ENCODE assay signal across 8 cellular contexts in genomic region chr1:64245495-64245894, GRCh38.
DNase-seq lines count a peak whose midpoint lies in the region; TF ChIP-seq lines count a peak whose summit lies in the region.
"Had no signal": no experiment of that assay in that cellular context is flagged by ENCODE, and none has a peak within 500 bp of the region (broad histone marks: within the 10 kb centered on the region; RNA-seq: fewer than 3 reads in every experiment).

No MANE protein-coding gene starts in this region.

- no peaks in the 10 kb centered on the region for H4K20me1 ChIP-seq in MM.1S (ENCODE audit: insufficient read depth, low read length)

- H3K36me3 ChIP-seq in MM.1S (replicated peaks; ENCODE audit: insufficient read depth, low read length): no peaks in the 10 kb centered on the region
- no peaks in the 10 kb centered on the region for H3K36me3 ChIP-seq in mucosa of rectum (ENCODE audit: control insufficient read depth in 2 of 2, insufficient read depth in 2 of 2, low read length in 2 of 2)

- 0 out of 2 replicates have a peak overlapping the region, but pooled peaks have one; percentile 3 for H2AFZ ChIP-seq in MM.1S (ENCODE audit: low read length)

- peaks cover 6% of the 10 kb centered on the region; the same call in 1 of the 2 replicates for H3K4me1 ChIP-seq in MM.1S (ENCODE audit: low read length)
- H3K4me1 ChIP-seq in mucosa of rectum (ENCODE audit: control insufficient read depth in 2 of 2, insufficient read depth in 2 of 2, low read length in 2 of 2): peaks cover 0 to 3% of the 10 kb centered on the region in 2 donors

- H3K27me3 ChIP-seq in MM.1S (replicated peaks; ENCODE audit: insufficient read depth, low read length): no peaks in the 10 kb centered on the region
- peaks cover 0 to 6% of the 10 kb centered on the region in 2 donors for H3K27me3 ChIP-seq in mucosa of rectum (ENCODE audit: control insufficient read depth in 2 of 2, insufficient read depth in 2 of 2, low read length in 2 of 2)

- DNase-seq in DMS153 treated with DMSO at 0.1 percent for 48 hours (lab: John Stamatoyannopoulos, UW; ENCODE audit: unreplicated experiment) (peak; percentile 12), MM.1S (no peak), NCI-H524 (lab: John Stamatoyannopoulos, UW) (no peak), dedifferentiated amniotic fluid mesenchymal stem cell (ENCODE audit: extremely low spot score) (no peak), NCI-H2171 treated with DMSO at 0.1 percent for 48 hours (lab: John Stamatoyannopoulos, UW) (no peak)
- DNase-seq: activated CD4-positive, alpha-beta T cell treated with anti-CD3 and anti-CD28 coated beads, Interleukin-2, amount 50 U/mL, for 1 hour had no signal

- H3K9me3 ChIP-seq in MM.1S (replicated peaks; ENCODE audit: insufficient read depth, low read length): no peaks in the 10 kb centered on the region
- no peaks in the 10 kb centered on the region for H3K9me3 ChIP-seq in mucosa of rectum (ENCODE audit: control insufficient read depth in 2 of 2, low read length in 2 of 2)

- 0 out of 2 replicates have a peak overlapping the region, but pooled peaks have one; percentile 1 for H3K4me2 ChIP-seq in MM.1S (ENCODE audit: low read depth, low read length)

- H3K9me2 ChIP-seq in MM.1S (replicated peaks; ENCODE audit: insufficient read depth, low read length): no peaks in the 10 kb centered on the region

- TF ChIP-seq CTCF in MM.1S (IDR thresholded peaks at IDR 0.05; ENCODE audit: low read length): no peak

- no peak overlapping the region for H3K9ac ChIP-seq in MM.1S (ENCODE audit: low read length)
- H3K9ac ChIP-seq in mucosa of rectum (ENCODE audit: low read depth in 1 of 2, low read length in 2 of 2): no peak overlapping the region

- no peak overlapping the region for H3K27ac ChIP-seq in MM.1S (ENCODE audit: low read length)
- H3K27ac ChIP-seq in cingulate gyrus (ENCODE audit: low read depth, low read length): peak overlapping the region; percentile 63
- no peak overlapping the region for H3K27ac ChIP-seq in mucosa of rectum (ENCODE audit: low read depth in 2 of 2, low read length in 2 of 2)

- H3F3A ChIP-seq in MM.1S (ENCODE audit: insufficient read depth, low read length): no peaks in the 10 kb centered on the region

- H3K4me3 ChIP-seq in MM.1S (ENCODE audit: low read length) (no peak overlapping the region), mucosa of rectum (ENCODE audit: low read length in 2 of 2) (peak overlapping the region; percentile 48 to 63)

- H3K79me2 ChIP-seq in MM.1S (ENCODE audit: low read length): no peaks in the 10 kb centered on the region
